1 cellular context compared by ENCODE assay signal in genomic region chr14:50599700-50600444, GRCh38.
TF ChIP-seq lines count a peak whose summit lies in the region.

No MANE protein-coding gene starts in this region.

TF ChIP-seq in HEK293, 187 proteins besides CTCF, POLR2A, EP300 and RAD21 (continued from another document):
- TF ChIP-seq ZNF639 (tag by site-specific recombination; IDR thresholded peaks at IDR 0.05) (0 out of 2 replicates have a peak, but pooled peaks have one; percentile 25), ZNF677 (tag by site-specific recombination; IDR thresholded peaks at IDR 0.05) (no peak), ZNF624 (tag by site-specific recombination; IDR thresholded peaks at IDR 0.05) (no peak), BCL11A (tag by site-specific recombination; IDR thresholded peaks at IDR 0.05; ENCODE audit: low read depth) (peak; percentile 33; the same call in 1 of the 2 replicates), IKZF3 (tag by site-specific recombination; IDR thresholded peaks at IDR 0.05) (peak; percentile 61), ZNF24 (tag by site-specific recombination; IDR thresholded peaks at IDR 0.05) (no peak), EGR2 (tag by site-specific recombination; IDR thresholded peaks at IDR 0.05; ENCODE audit: low read depth) (no peak), ZNF558 (tag by site-specific recombination; IDR thresholded peaks at IDR 0.05) (peak; percentile 60; the same call in 1 of the 2 replicates), ZNF266 (tag by site-specific recombination; IDR thresholded peaks at IDR 0.05; ENCODE audit: low read depth) (no peak), WT1 (tag by site-specific recombination; IDR thresholded peaks at IDR 0.05) (peak; percentile 62), ZIC2 (tag by site-specific recombination; IDR thresholded peaks at IDR 0.05) (no peak), ZNF148 (tag by site-specific recombination; IDR thresholded peaks at IDR 0.05; ENCODE audit: borderline replicate concordance) (no peak), ZNF654 (tag by site-specific recombination; IDR thresholded peaks at IDR 0.05; ENCODE audit: low read depth) (peak; percentile 75), ZNF561 (tag by site-specific recombination; IDR thresholded peaks at IDR 0.05; ENCODE audit: borderline replicate concordance) (peak; percentile 34; the same call in 1 of the 2 replicates)
